Comparison of ENCODE assay signal across 14 cellular contexts in genomic region chr1:32186077-32186476, GRCh38. TPM values are rescaled to one million over a fixed set of nuclear protein-coding genes. Genes with fewer than 3 reads are reported as not detected.
DNase-seq lines count a peak whose midpoint lies in the region; ATAC-seq and TF ChIP-seq lines count a peak whose summit lies in the region.
"Had no signal": no experiment of that assay in that cellular context is flagged by ENCODE, and none has a peak within 500 bp of the region (broad histone marks: within the 10 kb centered on the region; RNA-seq: fewer than 3 reads in every experiment).

No MANE protein-coding gene starts in this region.

- CTCF ChIA-PET in MCF 10A (lab: Yijun Ruan, JAX) (no interaction called here), mammary epithelial cell (lab: Charles Lee; ENCODE audit: low non-redundant PET) (no interaction called here)

- BruUV-seq in MCF 10A (replicated peaks; lab: Mats Ljungman, UMichigan) (no TSS peak), mammary epithelial cell (replicated peaks; lab: Mats Ljungman, UMichigan) (no TSS peak)

- peaks cover 29% of the 10 kb centered on the region for H3K4me1 Mint-ChIP-seq in MCF 10A (ENCODE audit: insufficient read depth, unreplicated experiment)
- H3K4me1 Mint-ChIP-seq in activated T-helper 17 cell treated with anti-CD3 and anti-CD28 coated beads, Interleukin-2, amount 50 U/mL, for 72 hours: peaks cover 29% of the 10 kb centered on the region
- H3K4me1 Mint-ChIP-seq in stimulated activated naive CD8-positive, alpha-beta T cell treated with anti-CD3 and anti-CD28 coated beads, Interleukin-15, amount 100 ng/mL, for 72 hours: peaks cover 62% of the 10 kb centered on the region

- peaks cover 74% of the 10 kb centered on the region for H3K79me2 ChIP-seq in mammary epithelial cell (ENCODE audit: insufficient read depth, low read length)

- 100% methylated on average over 2 of the region's 2 CpGs for WGBS in mammary epithelial cell (ENCODE audit: low coverage, missing lambda C conversion rate)
- 91 to 98% methylated on average over 2 of the region's 2 CpGs for WGBS in heart right ventricle, 2 donors

- no peaks in the 10 kb centered on the region for H4K20me1 ChIP-seq in mammary epithelial cell (ENCODE audit: insufficient read depth, low read length)

- intact Hi-C loops in MCF 10A (cut with micrococcal nuclease): no loop called here
- intact Hi-C loops in mammary epithelial cell (cut with micrococcal nuclease): no loop called here
- intact Hi-C loops in heart right ventricle (cut with DNase I): no loop called here

- POLR2A ChIA-PET in MCF 10A (lab: Yijun Ruan, JAX): interaction anchor here (0.8 kb wide), 1 partner anchor 19 kb away, joined by 3 read pairs; the partner anchor contains the start of gene IQCC

- no peak overlapping the region for H3K9ac ChIP-seq in mammary epithelial cell (ENCODE audit: insufficient read depth, low read length)

- peak overlapping the region; percentile 49 for H3K27ac Mint-ChIP-seq in MCF 10A (ENCODE audit: low read depth, unreplicated experiment)
- peak overlapping the region; percentile 39 for H3K27ac Mint-ChIP-seq in activated T-helper 17 cell treated with anti-CD3 and anti-CD28 coated beads, Interleukin-2, amount 50 U/mL, for 72 hours
- peak overlapping the region; percentile 100 for H3K27ac Mint-ChIP-seq in stimulated activated naive CD8-positive, alpha-beta T cell treated with anti-CD3 and anti-CD28 coated beads, Interleukin-15, amount 100 ng/mL, for 72 hours

- no peak overlapping the region for H3K4me3 Mint-ChIP-seq in MCF 10A (ENCODE audit: unreplicated experiment)
- H3K4me3 Mint-ChIP-seq in activated T-helper 17 cell treated with anti-CD3 and anti-CD28 coated beads, Interleukin-2, amount 50 U/mL, for 72 hours: peak overlapping the region; percentile 19
- H3K4me3 Mint-ChIP-seq in stimulated activated naive CD8-positive, alpha-beta T cell treated with anti-CD3 and anti-CD28 coated beads, Interleukin-15, amount 100 ng/mL, for 72 hours: peak overlapping the region; percentile 81
- H3K4me3 Mint-ChIP-seq: IgD-negative memory B cell had no signal

- in situ Hi-C loops in mammary epithelial cell (cut with MboI; ENCODE audit: low sequenced_read_pairs in 2 of 2): no loop called here

- H3K9me3 ChIP-seq in mammary epithelial cell (replicated peaks; ENCODE audit: insufficient read depth, low read length) (no peaks in the 10 kb centered on the region), heart right ventricle (no peaks in the 10 kb centered on the region)
- H3K9me3 ChIP-seq: gastroesophageal sphincter had no signal

- H3K27me3 Mint-ChIP-seq in MCF 10A (ENCODE audit: insufficient read depth, unreplicated experiment): no peaks in the 10 kb centered on the region
- no peaks in the 10 kb centered on the region for H3K27me3 Mint-ChIP-seq in activated T-helper 17 cell treated with anti-CD3 and anti-CD28 coated beads, Interleukin-2, amount 50 U/mL, for 72 hours
- no peaks in the 10 kb centered on the region for H3K27me3 Mint-ChIP-seq in stimulated activated naive CD8-positive, alpha-beta T cell treated with anti-CD3 and anti-CD28 coated beads, Interleukin-15, amount 100 ng/mL, for 72 hours
- H3K27me3 Mint-ChIP-seq: IgD-negative memory B cell had no signal

- H3K27me3 ChIP-seq in mammary epithelial cell (ENCODE audit: insufficient read depth, low read length) (no peaks in the 10 kb centered on the region), heart right ventricle (no peaks in the 10 kb centered on the region)
- H3K27me3 ChIP-seq: gastroesophageal sphincter had no signal

- H3K36me3 ChIP-seq in mammary epithelial cell (ENCODE audit: insufficient read depth, low read length) (peaks cover 45% of the 10 kb centered on the region), heart right ventricle (peaks cover 0 to 100% (median 62%) of the 10 kb centered on the region in 9 donors)

- H3K4me3 ChIP-seq in mammary epithelial cell (replicated peaks in 1 of 3; ENCODE audit: insufficient read depth in 1 of 3, low read depth in 2 of 3, low read length in 3 of 3) (no peak overlapping the region), heart right ventricle (no peak overlapping the region)
- H3K4me3 ChIP-seq: gastroesophageal sphincter had no signal

- dilution Hi-C loops in mammary epithelial cell (cut with HindIII; ENCODE audit: low sequenced_read_pairs): loop anchor here (5.0 kb wide), 1 partner anchor 66 kb away; the partner anchor contains the start of gene LCK

- TF ChIP-seq CTCF in MCF 10A (IDR thresholded peaks at IDR 0.05; ENCODE audit: unreplicated experiment) (no peak), mammary epithelial cell (conservative IDR thresholded peaks at IDR 0.05 in 1 of 2, IDR thresholded peaks at IDR 0.05 in 1 of 2; ENCODE audit: extremely low read depth in 1 of 2, insufficient read depth in 1 of 2, low read depth in 1 of 2, low read length in 2 of 2) (no peak), heart right ventricle (IDR thresholded peaks at IDR 0.05) (no peak)

- H3K4me1 ChIP-seq in mammary epithelial cell (ENCODE audit: insufficient read depth, low read length) (peaks cover 12% of the 10 kb centered on the region), heart right ventricle (peaks cover 0 to 50% (median 28%) of the 10 kb centered on the region in 9 donors)

- DNase-seq in MCF 10A (ENCODE audit: unreplicated experiment) (no peak), mammary epithelial cell (no peak), heart right ventricle (no peak), anterior cingulate cortex (lab: John Stamatoyannopoulos, UW) (no peak)
- DNase-seq in stimulated activated naive CD8-positive, alpha-beta T cell treated with anti-CD3 and anti-CD28 coated beads, Interleukin-15, amount 100 ng/mL, for 72 hours: peak in 1 of 2 donors; percentile 45
- DNase-seq: EL, left colon, NCI-H187 had no signal

- H3K27ac ChIP-seq in mammary epithelial cell (ENCODE audit: insufficient read depth, low read depth, low read length) (no peak overlapping the region), heart right ventricle (no peak overlapping the region)
- H3K27ac ChIP-seq: gastroesophageal sphincter had no signal

- no peak overlapping the region for H2AFZ ChIP-seq in mammary epithelial cell (ENCODE audit: low read depth, low read length)

- ATAC-seq in activated T-helper 17 cell treated with anti-CD3 and anti-CD28 coated beads, Interleukin-2, amount 50 U/mL, for 72 hours (replicated peaks): no peak
- peak; percentile 83 for ATAC-seq in stimulated activated naive CD8-positive, alpha-beta T cell treated with anti-CD3 and anti-CD28 coated beads, Interleukin-15, amount 100 ng/mL, for 72 hours
- ATAC-seq in heart right ventricle: no peak
- ATAC-seq: gastroesophageal sphincter, HCT116, left colon had no signal

- peaks cover 92% of the 10 kb centered on the region for H3K36me3 Mint-ChIP-seq in MCF 10A (ENCODE audit: insufficient read depth, unreplicated experiment)
- peaks cover 99% of the 10 kb centered on the region for H3K36me3 Mint-ChIP-seq in activated T-helper 17 cell treated with anti-CD3 and anti-CD28 coated beads, Interleukin-2, amount 50 U/mL, for 72 hours (ENCODE audit: low read depth)
- H3K36me3 Mint-ChIP-seq: IgD-negative memory B cell had no signal

- H3K4me2 ChIP-seq in mammary epithelial cell (ENCODE audit: insufficient read depth, low read depth, low read length): no peak overlapping the region

- H3K9me3 Mint-ChIP-seq in MCF 10A (ENCODE audit: unreplicated experiment): no peaks in the 10 kb centered on the region
- no peaks in the 10 kb centered on the region for H3K9me3 Mint-ChIP-seq in activated T-helper 17 cell treated with anti-CD3 and anti-CD28 coated beads, Interleukin-2, amount 50 U/mL, for 72 hours
- no peaks in the 10 kb centered on the region for H3K9me3 Mint-ChIP-seq in stimulated activated naive CD8-positive, alpha-beta T cell treated with anti-CD3 and anti-CD28 coated beads, Interleukin-15, amount 100 ng/mL, for 72 hours
- H3K9me3 Mint-ChIP-seq: IgD-negative memory B cell had no signal

RNA-seq across cellular contexts. Expression of gene TXLNA, which starts 6.6 kb away (rescaled TPM):
- total RNA-seq in MCF 10A (2022) (61.8 and 64.8 TPM in 2 replicates), mammary epithelial cell (100 to 1,000 TPM in 1 of 2 donors, 10 to 100 TPM in 1; 53.5 to 100 TPM), heart right ventricle (10 to 100 TPM; 13.7 to 28.9 (median 17.3) TPM)
- polyA plus RNA-seq in mammary epithelial cell (32.4 TPM), heart right ventricle (10 to 100 TPM in 1 of 2 donors, 1 to 10 TPM in 1; 7.5 to 11.7 TPM)
- 75.9 TPM for polyA minus RNA-seq in mammary epithelial cell
- total RNA-seq in activated T-helper 17 cell treated with anti-CD3 and anti-CD28 coated beads, Interleukin-2, amount 50 U/mL, for 72 hours: 100 to 1,000 TPM in 1 of 2 donors, 10 to 100 TPM in 1; 68.4 to 102 TPM

RNA-seq across cellular contexts. Expression of gene CCDC28B, which starts 14.3 kb away (rescaled TPM):
- total RNA-seq in MCF 10A (2022) (0.91 and 1.7 TPM in 2 replicates), mammary epithelial cell (1 to 10 TPM; 1.7 to 6.9 TPM), heart right ventricle (10 to 100 TPM; 11.8 to 25.5 (median 16.3) TPM)
- polyA plus RNA-seq in mammary epithelial cell (4.3 TPM), heart right ventricle (10 to 100 TPM; 21.3 to 42.7 TPM)
- 1.9 TPM for polyA minus RNA-seq in mammary epithelial cell
- total RNA-seq in activated T-helper 17 cell treated with anti-CD3 and anti-CD28 coated beads, Interleukin-2, amount 50 U/mL, for 72 hours: 10 to 100 TPM in 1 of 2 donors, 1 to 10 TPM in 1; 7.0 to 14.3 TPM

RNA-seq across cellular contexts. Expression of gene IQCC, which starts 19.4 kb away (rescaled TPM):
- 1.8 and 1.9 TPM in 2 replicates for total RNA-seq in MCF 10A (2022)
- 1 to 10 TPM; 2.2 to 3.9 TPM for total RNA-seq in mammary epithelial cell
- polyA plus RNA-seq in mammary epithelial cell: 3.4 TPM
- polyA minus RNA-seq in mammary epithelial cell: 0.57 TPM
- 1 to 10 TPM; 3.4 to 5.5 TPM for total RNA-seq in activated T-helper 17 cell treated with anti-CD3 and anti-CD28 coated beads, Interleukin-2, amount 50 U/mL, for 72 hours
- total RNA-seq in heart right ventricle: 1 to 10 TPM in 4 of 10 donors, under 1 TPM in 6; 0.34 to 1.2 (median 0.90) TPM
- polyA plus RNA-seq in heart right ventricle: 1 to 10 TPM in 1 of 2 donors, under 1 TPM in 1; 0.87 to 2.0 TPM

RNA-seq across cellular contexts. Expression of gene DCDC2B, which starts 22.8 kb away (rescaled TPM):
- total RNA-seq in MCF 10A (2022) (not detected in 2 replicates), mammary epithelial cell (not detected), heart right ventricle (not detected)
- polyA plus RNA-seq in mammary epithelial cell (not detected), heart right ventricle (not detected)
- polyA minus RNA-seq in mammary epithelial cell: not detected
- total RNA-seq in activated T-helper 17 cell treated with anti-CD3 and anti-CD28 coated beads, Interleukin-2, amount 50 U/mL, for 72 hours: under 1 TPM; 0.28 to 0.37 TPM
- total RNA-seq: gastroesophageal sphincter, left colon, SK-MEL-5, urinary bladder had no signal
- polyA plus RNA-seq: IgD-negative memory B cell, urinary bladder had no signal

RNA-seq across cellular contexts. Expression of gene TMEM234, which starts 36.1 kb away (rescaled TPM):
- total RNA-seq in MCF 10A (2022) (22.2 and 27.3 TPM in 2 replicates), mammary epithelial cell (10 to 100 TPM; 18.2 to 24.4 TPM), heart right ventricle (10 to 100 TPM in 6 of 10 donors, 1 to 10 TPM in 4; 8.1 to 12.8 (median 11.1) TPM)
- polyA plus RNA-seq in mammary epithelial cell (16.2 TPM), heart right ventricle (10 to 100 TPM; 14.9 to 19.6 TPM)
- 24.5 TPM for polyA minus RNA-seq in mammary epithelial cell
- 10 to 100 TPM; 11.4 to 12.9 TPM for total RNA-seq in activated T-helper 17 cell treated with anti-CD3 and anti-CD28 coated beads, Interleukin-2, amount 50 U/mL, for 72 hours

Comparison
In these comparisons a context has a peak if more than half of its experiments do, and no peak if none do; other contexts are left out.
1. H3K27ac Mint-ChIP-seq: peak in every context shown above with its lines; median percentile 100 in stimulated activated naive CD8-positive, alpha-beta T cell treated with anti-CD3 and anti-CD28 coated beads, Interleukin-15, amount 100 ng/mL, for 72 hours; 49 in MCF 10A; 39 in activated T-helper 17 cell treated with anti-CD3 and anti-CD28 coated beads, Interleukin-2, amount 50 U/mL, for 72 hours.